Comparison of ENCODE assay signal across 1 cellular context in genomic region chr7:158647475-158647792, GRCh38.
TF ChIP-seq lines count a peak whose summit lies in the region.

No MANE protein-coding gene starts in this region.

TF ChIP-seq in SK-N-SH, 30 proteins besides CTCF, POLR2A, EP300 and RAD21 (continued from another document):
- no peak for TF ChIP-seq USF1 (IDR thresholded peaks at IDR 0.05; ENCODE audit: borderline replicate concordance, low read depth)
- no peak for TF ChIP-seq RFX5 (IDR thresholded peaks at IDR 0.05; ENCODE audit: low read length)
- no peak for TF ChIP-seq NFIC (IDR thresholded peaks at IDR 0.05; ENCODE audit: borderline replicate concordance)
- no peak for TF ChIP-seq SMC3 (IDR thresholded peaks at IDR 0.05; ENCODE audit: low read depth, low read length)
- TF ChIP-seq REST (IDR thresholded peaks at IDR 0.05; ENCODE audit: low read depth, low read length), result no peak
- TF ChIP-seq POLR2AphosphoS5 (IDR thresholded peaks at IDR 0.05; ENCODE audit: low read depth, low read length), result no peak
- TF ChIP-seq MAX (IDR thresholded peaks at IDR 0.05; ENCODE audit: low read depth), result no peak
- TF ChIP-seq ELF1 (IDR thresholded peaks at IDR 0.05), result no peak
- TF ChIP-seq GATA2 (CRISPR knock-in tag; IDR thresholded peaks at IDR 0.05), result no peak
- TF ChIP-seq RCOR1 (IDR thresholded peaks at IDR 0.05; ENCODE audit: low read length), result no peak
- no peak for TF ChIP-seq JUND (IDR thresholded peaks at IDR 0.05)
- no peak for TF ChIP-seq YY1 (IDR thresholded peaks at IDR 0.05; ENCODE audit: low read depth)
- no peak for TF ChIP-seq CHD2 (IDR thresholded peaks at IDR 0.05; ENCODE audit: low read length, partially characterized antibody)
- no peak for TF ChIP-seq GABPA (IDR thresholded peaks at IDR 0.05; ENCODE audit: low read depth)
- TF ChIP-seq USF2 (IDR thresholded peaks at IDR 0.05; ENCODE audit: borderline replicate concordance, low read depth, low read length), result no peak
- TF ChIP-seq EZH2phosphoT487 (IDR thresholded peaks at IDR 0.05; ENCODE audit: borderline replicate concordance, low read depth), result no peak
TF ChIP-seq in SK-N-SH: peak in this region for 0.
